In the genomic region with DNA sequence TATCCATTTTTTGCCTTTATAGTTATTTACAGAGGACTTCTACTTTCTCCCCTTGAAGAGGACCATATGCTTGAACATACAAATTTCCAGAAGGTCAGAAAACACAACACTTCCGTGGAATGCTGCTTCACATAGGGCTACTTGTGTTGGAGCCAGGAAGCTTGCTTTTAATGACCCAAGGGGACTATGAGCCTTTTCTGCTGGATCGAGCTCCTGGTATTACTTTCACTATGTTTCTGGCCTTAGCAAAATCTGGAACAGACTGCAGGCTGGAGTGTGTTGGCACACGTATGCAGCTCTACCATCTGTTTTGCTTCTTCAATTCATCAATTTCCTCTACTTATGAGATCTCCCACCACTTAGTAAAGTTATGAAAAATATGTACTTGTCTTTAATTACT, we compare ENCODE assay signal across 10 cellular contexts.
DNase-seq lines count a peak whose midpoint lies in the region; ATAC-seq, FAIRE-seq and TF ChIP-seq lines count a peak whose summit lies in the region.
"Had no signal": no experiment of that assay in that cellular context is flagged by ENCODE, and none has a peak within 500 bp of the region (broad histone marks: within the 10 kb centered on the region; RNA-seq: fewer than 3 reads in every experiment).

No MANE protein-coding gene starts in this region.

- no peak overlapping the region for H3K4me3 Mint-ChIP-seq in activated naive CD4-positive, alpha-beta T cell treated with anti-CD3 and anti-CD28 coated beads, Interleukin-2, amount 10 ng/mL, durations not matched to agents 7 days and 5 days

- no peak overlapping the region for H3K27ac ChIP-seq in endothelial cell of umbilical vein (ENCODE audit: insufficient read depth, low read depth, low read length)
- H3K27ac ChIP-seq: SJSA1 had no signal

- H3K36me3 Mint-ChIP-seq in activated naive CD4-positive, alpha-beta T cell treated with anti-CD3 and anti-CD28 coated beads, Interleukin-2, amount 10 ng/mL, durations not matched to agents 7 days and 5 days: peaks cover 7% of the 10 kb centered on the region

- CTCF ChIA-PET in endothelial cell of umbilical vein (lab: Charles Lee): interaction anchor here (0.7 to 1.4 kb wide), 4 partner anchors 15 to 110 kb away, joined by 3 to 4 read pairs (median 4); no protein-coding TSS in a partner anchor
- CTCF ChIA-PET in activated naive CD4-positive, alpha-beta T cell treated with anti-CD3 and anti-CD28 coated beads, Interleukin-2, amount 10 ng/mL, durations not matched to agents 7 days and 5 days (lab: Charles Lee): interaction anchor here (0.9 kb wide), 1 partner anchor 18 kb away, joined by 5 read pairs; no protein-coding TSS in a partner anchor

- no peaks in the 10 kb centered on the region for H3K79me2 ChIP-seq in endothelial cell of umbilical vein (ENCODE audit: control insufficient read depth, insufficient read depth, low read length)

- dilution Hi-C loops in endothelial cell of umbilical vein (cut with MboI; ENCODE audit: extremely low pct_ligation_motif_present, low sequenced_read_pairs): no loop called here

- peak; percentile 56 for DNase-seq in AG08395 (ENCODE audit: low spot score)
- DNase-seq in NCI-H446 treated with DMSO at 0.1 percent for 48 hours (lab: John Stamatoyannopoulos, UW): peak; percentile 98
- no peak for DNase-seq in endothelial cell of umbilical vein (ENCODE audit: low read depth, low spot score)
- DNase-seq in mucosa of descending colon: no peak
- DNase-seq in stimulated activated CD8-positive, alpha-beta memory T cell treated with anti-CD3 and anti-CD28 coated beads, Interleukin-4, amount 100 ng/mL, for 48 hours: no peak
- DNase-seq in T-helper 1 cell: no peak
- DNase-seq in activated naive CD4-positive, alpha-beta T cell treated with anti-CD3 and anti-CD28 coated beads, Interleukin-2, amount 10 ng/mL, durations not matched to agents 7 days and 5 days: no peak
- DNase-seq: activated naive CD4-positive, alpha-beta T cell treated with Interleukin-2 at 50 U/mL for 16 hours had no signal

- POLR2A ChIA-PET in endothelial cell of umbilical vein (lab: Charles Lee): no interaction called here

- ATAC-seq in mucosa of descending colon: peak; percentile 14
- ATAC-seq in HG03521 (IDR thresholded peaks at IDR 0.05; ENCODE audit: unreplicated experiment): no peak

- no peaks in the 10 kb centered on the region for H3K36me3 ChIP-seq in endothelial cell of umbilical vein (ENCODE audit: control insufficient read depth in 2 of 2, extremely low read depth in 1 of 2, insufficient read depth in 2 of 2, low read length in 2 of 2)
- H3K36me3 ChIP-seq in mucosa of descending colon (ENCODE audit: low read depth): no peaks in the 10 kb centered on the region
- H3K36me3 ChIP-seq: SJSA1 had no signal

- no peak overlapping the region for H3K27ac Mint-ChIP-seq in activated naive CD4-positive, alpha-beta T cell treated with anti-CD3 and anti-CD28 coated beads, Interleukin-2, amount 10 ng/mL, durations not matched to agents 7 days and 5 days

- H3K27me3 ChIP-seq in endothelial cell of umbilical vein (ENCODE audit: control insufficient read depth in 2 of 2, insufficient read depth in 2 of 2, low read length in 2 of 2): no peaks in the 10 kb centered on the region
- H3K27me3 ChIP-seq: SJSA1 had no signal

- no peaks in the 10 kb centered on the region for H3K9me3 ChIP-seq in endothelial cell of umbilical vein (replicated peaks; ENCODE audit: control insufficient read depth, insufficient read depth, low read length)
- H3K9me3 ChIP-seq in mucosa of descending colon: no peaks in the 10 kb centered on the region
- H3K9me3 ChIP-seq: SJSA1 had no signal

- H3K4me3 ChIP-seq in endothelial cell of umbilical vein (replicated peaks in 1 of 3; ENCODE audit: insufficient read depth in 1 of 3, low read depth in 1 of 3, low read length in 3 of 3) (peak overlapping the region in 2 of 3 experiments; percentile 7 to 17), mucosa of descending colon (no peak overlapping the region)
- H3K4me3 ChIP-seq: SJSA1 had no signal

- intact Hi-C loops in endothelial cell of umbilical vein (cut with micrococcal nuclease) (no loop called here), mucosa of descending colon (cut with DNase I, micrococcal nuclease) (no loop called here)

- no peak for TF ChIP-seq POLR2A in endothelial cell of umbilical vein (IDR thresholded peaks at IDR 0.05; ENCODE audit: low read depth, low read length)

- H3K9me1 ChIP-seq in endothelial cell of umbilical vein (replicated peaks; ENCODE audit: control insufficient read depth, extremely low read depth, insufficient read depth, low read length): no peaks in the 10 kb centered on the region

- H3K9me3 Mint-ChIP-seq in activated naive CD4-positive, alpha-beta T cell treated with anti-CD3 and anti-CD28 coated beads, Interleukin-2, amount 10 ng/mL, durations not matched to agents 7 days and 5 days: peaks cover 6% of the 10 kb centered on the region

- no peaks in the 10 kb centered on the region for H3K4me1 Mint-ChIP-seq in activated naive CD4-positive, alpha-beta T cell treated with anti-CD3 and anti-CD28 coated beads, Interleukin-2, amount 10 ng/mL, durations not matched to agents 7 days and 5 days

- BruUV-seq in endothelial cell of umbilical vein (replicated peaks; lab: Mats Ljungman, UMichigan): no TSS peak

- H2AFZ ChIP-seq in endothelial cell of umbilical vein (ENCODE audit: low read depth, low read length): peak overlapping the region; percentile 96

- H3K4me1 ChIP-seq in endothelial cell of umbilical vein (ENCODE audit: control insufficient read depth, extremely low read depth, insufficient read depth, low read length): no peaks in the 10 kb centered on the region
- no peaks in the 10 kb centered on the region for H3K4me1 ChIP-seq in mucosa of descending colon (ENCODE audit: low read depth)
- H3K4me1 ChIP-seq: SJSA1 had no signal

- H3K27me3 Mint-ChIP-seq in activated naive CD4-positive, alpha-beta T cell treated with anti-CD3 and anti-CD28 coated beads, Interleukin-2, amount 10 ng/mL, durations not matched to agents 7 days and 5 days: no peaks in the 10 kb centered on the region

- peak; percentile 38 for FAIRE-seq in endothelial cell of umbilical vein (lab: Jason Lieb, UNC)

- H3K4me2 ChIP-seq in endothelial cell of umbilical vein (ENCODE audit: insufficient read depth, low read length): peak overlapping the region; percentile 72

- TF ChIP-seq CTCF in endothelial cell of umbilical vein (IDR thresholded peaks at IDR 0.05; ENCODE audit: extremely low read depth in 1 of 2, insufficient read depth in 1 of 2, low read depth in 1 of 2, low read length in 2 of 2) (no peak), mucosa of descending colon (IDR thresholded peaks at IDR 0.05) (no peak)

- H3K9ac ChIP-seq in endothelial cell of umbilical vein (replicated peaks; ENCODE audit: extremely low read depth, insufficient read depth, low read length): no peak overlapping the region

- H4K20me1 ChIP-seq in endothelial cell of umbilical vein (replicated peaks; ENCODE audit: control insufficient read depth, extremely low read depth, insufficient read depth, low read length): no peaks in the 10 kb centered on the region

TF ChIP-seq in endothelial cell of umbilical vein, 7 proteins besides CTCF, POLR2A, EP300 and RAD21:
- TF ChIP-seq MYC (IDR thresholded peaks at IDR 0.05; ENCODE audit: low read depth, low read length): no peak
- no peak for TF ChIP-seq EZH2 (IDR thresholded peaks at IDR 0.05; ENCODE audit: borderline replicate concordance, low read depth, low read length, severe bottlenecking)
- TF ChIP-seq, protein P1, sequence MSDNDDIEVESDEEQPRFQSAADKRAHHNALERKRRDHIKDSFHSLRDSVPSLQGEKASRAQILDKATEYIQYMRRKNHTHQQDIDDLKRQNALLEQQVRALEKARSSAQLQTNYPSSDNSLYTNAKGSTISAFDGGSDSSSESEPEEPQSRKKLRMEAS (IDR thresholded peaks at IDR 0.05; ENCODE audit: insufficient read depth, insufficient read length): no peak
- no peak for TF ChIP-seq POLR2AphosphoS5 (IDR thresholded peaks at IDR 0.05; ENCODE audit: insufficient read depth, low read depth, low read length)
- TF ChIP-seq JUN (IDR thresholded peaks at IDR 0.05; ENCODE audit: borderline replicate concordance, insufficient read depth, insufficient read length, low read depth): no peak
TF ChIP-seq in endothelial cell of umbilical vein: peak in this region for 0.

Comparison
In these comparisons a context has a peak if more than half of its experiments do, and no peak if none do; other contexts are left out.
1. DNase-seq: peak in AG08395 (single experiment) and NCI-H446 treated with DMSO at 0.1 percent for 48 hours (single experiment); none in endothelial cell of umbilical vein (single experiment), mucosa of descending colon (0 of 3), stimulated activated CD8-positive, alpha-beta memory T cell treated with anti-CD3 and anti-CD28 coated beads, Interleukin-4, amount 100 ng/mL, for 48 hours (single experiment), T-helper 1 cell (0 of 5) and activated naive CD4-positive, alpha-beta T cell treated with anti-CD3 and anti-CD28 coated beads, Interleukin-2, amount 10 ng/mL, durations not matched to agents 7 days and 5 days (single experiment).